1 cellular context compared by ENCODE assay signal in genomic region chr17:73118139-73118538, GRCh38.
TF ChIP-seq lines count a peak whose summit lies in the region.

No MANE protein-coding gene starts in this region.

TF ChIP-seq in HepG2, 621 proteins besides CTCF, POLR2A, EP300 and RAD21:
- TF ChIP-seq ZFYVE20 (CRISPR knock-in tag; IDR thresholded peaks at IDR 0.05; ENCODE audit: borderline replicate concordance, low read depth) (no peak), ZBTB39 (CRISPR knock-in tag; IDR thresholded peaks at IDR 0.05) (no peak), FOXP1 (IDR thresholded peaks at IDR 0.05) (no peak), FOXP1 (CRISPR knock-in tag; IDR thresholded peaks at IDR 0.05) (no peak), SYNCRIP (IDR thresholded peaks at IDR 0.05; ENCODE audit: insufficient read depth, low read depth, low read length) (no peak), ZBTB33 (CRISPR knock-in tag; IDR thresholded peaks at IDR 0.05) (peak; percentile 53; the same call in 1 of the 2 replicates)
